ENCODE assay signal across 7 cellular contexts in genomic region chr1:151147132-151147503, GRCh38. TPM values are rescaled to one million over a fixed set of nuclear protein-coding genes. Genes with fewer than 3 reads are reported as not detected.
A peak's percentile ranks its signal among the peaks of the same experiment; 100 is the strongest.
DNase-seq lines count a peak whose midpoint lies in the region; ATAC-seq and TF ChIP-seq lines count a peak whose summit lies in the region.
"Had no signal": no experiment of that assay in that cellular context is flagged by ENCODE, and none has a peak within 500 bp of the region (broad histone marks: within the 10 kb centered on the region; RNA-seq: fewer than 3 reads in every experiment).

No MANE protein-coding gene starts in this region.

- CTCF ChIA-PET in activated CD4-positive, alpha-beta T cell treated with anti-CD3 and anti-CD28 coated beads, Interleukin-2, amount 10 ng/mL, durations not matched to agents 7 days and 5 days (lab: Charles Lee): interaction anchor here (0.6 to 1.6 kb wide), 2 partner anchors 9 to 49 kb away, joined by 3 to 9 read pairs; partner anchors contain the start of gene TNFAIP8L2

- no peaks in the 10 kb centered on the region for H3K9me3 ChIP-seq in thoracic aorta

- no peaks in the 10 kb centered on the region for H3K36me3 ChIP-seq in thoracic aorta

- POLR2A ChIA-PET in activated CD4-positive, alpha-beta T cell treated with anti-CD3 and anti-CD28 coated beads, Interleukin-2, amount 10 ng/mL, durations not matched to agents 7 days and 5 days (lab: Charles Lee): interaction anchor here (0.5 kb wide), 1 partner anchor 65 kb away, joined by 3 read pairs; no protein-coding TSS in a partner anchor

- no peaks in the 10 kb centered on the region for H3K9me3 Mint-ChIP-seq in activated CD4-positive, alpha-beta T cell treated with anti-CD3 and anti-CD28 coated beads, Interleukin-2, amount 10 ng/mL, durations not matched to agents 7 days and 5 days
- H3K9me3 Mint-ChIP-seq in glutamatergic neuron (ENCODE audit: unreplicated experiment): peaks cover 9% of the 10 kb centered on the region

- H3K4me1 Mint-ChIP-seq in activated CD4-positive, alpha-beta T cell treated with anti-CD3 and anti-CD28 coated beads, Interleukin-2, amount 10 ng/mL, durations not matched to agents 7 days and 5 days: peaks cover 16% of the 10 kb centered on the region
- H3K4me1 Mint-ChIP-seq in glutamatergic neuron (ENCODE audit: low read depth, unreplicated experiment): peaks cover 29% of the 10 kb centered on the region

- DNase-seq in activated CD4-positive, alpha-beta T cell treated with anti-CD3 and anti-CD28 coated beads, Interleukin-2, amount 10 ng/mL, durations not matched to agents 7 days and 5 days: no peak
- DNase-seq in activated CD4-positive, alpha-beta T cell treated with anti-CD3 and anti-CD28 coated beads for 1 hour: no peak
- DNase-seq in glutamatergic neuron: no peak
- DNase-seq in thoracic aorta (ENCODE audit: low spot score): no peak
- DNase-seq in SIG-M5 treated with dmso at 0.1 percent for 504 hours (lab: John Stamatoyannopoulos, UW; ENCODE audit: unreplicated experiment): no peak
- no peak for DNase-seq in SHP77 treated with DMSO at 0.1 percent for 48 hours (lab: John Stamatoyannopoulos, UW)

- no peak for ATAC-seq in thoracic aorta (ENCODE audit: insufficient number of reproducible peaks, low FRiP score, low read depth)

- peaks cover 11 to 40% of the 10 kb centered on the region in 2 donors for H3K4me1 ChIP-seq in thoracic aorta (ENCODE audit: control insufficient read depth in 1 of 2, low read depth in 2 of 2)

- no peaks in the 10 kb centered on the region for H3K27me3 ChIP-seq in thoracic aorta (replicated peaks; ENCODE audit: insufficient read depth)

- H3K27me3 Mint-ChIP-seq in activated CD4-positive, alpha-beta T cell treated with anti-CD3 and anti-CD28 coated beads, Interleukin-2, amount 10 ng/mL, durations not matched to agents 7 days and 5 days: peaks cover 18% of the 10 kb centered on the region
- peaks cover 7% of the 10 kb centered on the region for H3K27me3 Mint-ChIP-seq in glutamatergic neuron (ENCODE audit: unreplicated experiment)

- H3K36me3 Mint-ChIP-seq in activated CD4-positive, alpha-beta T cell treated with anti-CD3 and anti-CD28 coated beads, Interleukin-2, amount 10 ng/mL, durations not matched to agents 7 days and 5 days (ENCODE audit: low read depth): no peaks in the 10 kb centered on the region
- no peaks in the 10 kb centered on the region for H3K36me3 Mint-ChIP-seq in glutamatergic neuron (ENCODE audit: unreplicated experiment)

- peak overlapping the region; percentile 86 for H3K4me3 ChIP-seq in thoracic aorta

- peak overlapping the region; percentile 66 to 81 for H3K27ac ChIP-seq in thoracic aorta

- TF ChIP-seq CTCF in glutamatergic neuron (IDR thresholded peaks at IDR 0.05; ENCODE audit: partially characterized antibody, unreplicated experiment) (no peak), thoracic aorta (IDR thresholded peaks at IDR 0.05) (no peak)

- H3K27ac Mint-ChIP-seq in activated CD4-positive, alpha-beta T cell treated with anti-CD3 and anti-CD28 coated beads, Interleukin-2, amount 10 ng/mL, durations not matched to agents 7 days and 5 days: peak overlapping the region; percentile 41
- peak overlapping the region; percentile 74 for H3K27ac Mint-ChIP-seq in glutamatergic neuron (ENCODE audit: unreplicated experiment)

- H3K4me3 Mint-ChIP-seq in activated CD4-positive, alpha-beta T cell treated with anti-CD3 and anti-CD28 coated beads, Interleukin-2, amount 10 ng/mL, durations not matched to agents 7 days and 5 days: peak overlapping the region; percentile 86
- H3K4me3 Mint-ChIP-seq in glutamatergic neuron (ENCODE audit: unreplicated experiment): peak overlapping the region; percentile 99

RNA-seq across cellular contexts. Expression of gene SEMA6C, which starts 0.7 kb away (rescaled TPM):
- 1 to 10 TPM; 3.8 TPM for total RNA-seq in activated CD4-positive, alpha-beta T cell treated with anti-CD3 and anti-CD28 coated beads, Interleukin-2, amount 10 ng/mL, durations not matched to agents 7 days and 5 days
- 119 TPM for total RNA-seq in glutamatergic neuron (ENCODE audit: unreplicated experiment)
- 1 to 10 TPM; 6.3 to 6.8 TPM for total RNA-seq in thoracic aorta

RNA-seq across cellular contexts. Expression of gene TNFAIP8L2, which starts 9.3 kb away (rescaled TPM):
- 10 to 100 TPM; 33.7 to 38.4 TPM for total RNA-seq in activated CD4-positive, alpha-beta T cell treated with anti-CD3 and anti-CD28 coated beads, Interleukin-2, amount 10 ng/mL, durations not matched to agents 7 days and 5 days
- total RNA-seq in glutamatergic neuron (ENCODE audit: unreplicated experiment) (not detected), thoracic aorta (10 to 100 TPM in 1 of 2 donors, 1 to 10 TPM in 1; 3.9 to 14.1 TPM)

RNA-seq across cellular contexts. Expression of gene LYSMD1, which starts 18.6 kb away (rescaled TPM):
- total RNA-seq in activated CD4-positive, alpha-beta T cell treated with anti-CD3 and anti-CD28 coated beads, Interleukin-2, amount 10 ng/mL, durations not matched to agents 7 days and 5 days: 1 to 10 TPM; 4.0 to 4.9 TPM
- total RNA-seq in glutamatergic neuron (ENCODE audit: unreplicated experiment): 21.9 TPM
- 1 to 10 TPM; 5.6 to 8.7 TPM for total RNA-seq in thoracic aorta

RNA-seq across cellular contexts. Expression of gene SCNM1, which starts 18.8 kb away (rescaled TPM):
- total RNA-seq in activated CD4-positive, alpha-beta T cell treated with anti-CD3 and anti-CD28 coated beads, Interleukin-2, amount 10 ng/mL, durations not matched to agents 7 days and 5 days: 10 to 100 TPM; 63.7 to 70.9 TPM
- 44.2 TPM for total RNA-seq in glutamatergic neuron (ENCODE audit: unreplicated experiment)
- total RNA-seq in thoracic aorta: 10 to 100 TPM; 19.1 to 27.7 TPM

RNA-seq across cellular contexts. Expression of gene TMOD4, which starts 28.7 kb away (rescaled TPM):
- total RNA-seq in activated CD4-positive, alpha-beta T cell treated with anti-CD3 and anti-CD28 coated beads, Interleukin-2, amount 10 ng/mL, durations not matched to agents 7 days and 5 days: 1 to 10 TPM; 2.0 to 2.7 TPM
- total RNA-seq in glutamatergic neuron (ENCODE audit: unreplicated experiment): 0.76 TPM
- not detected for total RNA-seq in thoracic aorta
- total RNA-seq: dermis microvascular lymphatic vessel endothelial cell had no signal

Comparison
In these comparisons a context has a peak if more than half of its experiments do, and no peak if none do; other contexts are left out.
1. RNA of gene SEMA6C, which starts 0.7 kb away (total RNA-seq): 119 TPM in glutamatergic neuron (single experiment); 6.3 to 6.8 TPM in thoracic aorta and 3.8 TPM in activated CD4-positive, alpha-beta T cell treated with anti-CD3 and anti-CD28 coated beads, Interleukin-2, amount 10 ng/mL, durations not matched to agents 7 days and 5 days; every median in the first group is over 10 times any median in the second.